18 cellular contexts compared by ENCODE assay signal in genomic region chr3:146783446-146783845, GRCh38.
DNase-seq lines count a peak whose midpoint lies in the region; FAIRE-seq and TF ChIP-seq lines count a peak whose summit lies in the region.
"Had no signal": no experiment of that assay in that cellular context is flagged by ENCODE, and none has a peak within 500 bp of the region (broad histone marks: within the 10 kb centered on the region; RNA-seq: fewer than 3 reads in every experiment).

No MANE protein-coding gene starts in this region.

- H3K4me3 Mint-ChIP-seq in astrocyte (ENCODE audit: unreplicated experiment) (no peak overlapping the region), osteocyte (ENCODE audit: unreplicated experiment) (no peak overlapping the region)
- H3K4me3 Mint-ChIP-seq: CD8-positive, alpha-beta memory T cell had no signal

- H3K4me1 Mint-ChIP-seq in astrocyte (ENCODE audit: low read depth, unreplicated experiment) (peaks cover 9% of the 10 kb centered on the region), osteocyte (ENCODE audit: unreplicated experiment) (peaks cover 56% of the 10 kb centered on the region)
- H3K4me1 Mint-ChIP-seq: CD8-positive, alpha-beta memory T cell had no signal

- TF ChIP-seq CTCF in astrocyte (IDR thresholded peaks at IDR 0.05; ENCODE audit: insufficient read depth, low read depth, low read length), result no peak
- no peak for TF ChIP-seq CTCF in fibroblast of mammary gland (conservative IDR thresholded peaks at IDR 0.05; ENCODE audit: control insufficient read depth, insufficient read depth, low read depth, low read length)
- no peak for TF ChIP-seq CTCF in osteocyte (IDR thresholded peaks at IDR 0.05)

- no peak for FAIRE-seq in astrocyte (lab: Jason Lieb, UNC)
- FAIRE-seq: D721Med had no signal

- peak; percentile 18 for DNase-seq in EL
- DNase-seq in astrocyte (ENCODE audit: low read depth), result peak; percentile 4
- DNase-seq in fibroblast of mammary gland (ENCODE audit: low read depth), result peak; percentile 9
- DNase-seq in osteocyte (ENCODE audit: extremely low spot score, unreplicated experiment), result no peak
- DNase-seq in activated T-cell treated with anti-CD3 and anti-CD28 coated beads, Interleukin-2, amount 50 U/mL, for 1 hour, result no peak
- no peak for DNase-seq in H4 (ENCODE audit: low spot score)
- no peak for DNase-seq in HK-2 (ENCODE audit: unreplicated experiment)
- no peak for DNase-seq in NCI-H226
- DNase-seq: C1 segment of cervical spinal cord; CD8-positive, alpha-beta memory T cell; H7; MV-4-11; NCI-H1436; NCI-H1930; NCI-H526 had no signal

- H3K27me3 ChIP-seq in astrocyte (ENCODE audit: insufficient read depth, low read length), result no peaks in the 10 kb centered on the region

- H2AFZ ChIP-seq in astrocyte (ENCODE audit: low read depth, low read length), result no peak overlapping the region

- no peaks in the 10 kb centered on the region for H3K9me3 ChIP-seq in astrocyte (ENCODE audit: insufficient read depth, low read depth, low read length)

- no peaks in the 10 kb centered on the region for H3K36me3 ChIP-seq in astrocyte (ENCODE audit: insufficient read depth, low read length)

- H3K27ac Mint-ChIP-seq in astrocyte (ENCODE audit: unreplicated experiment) (no peak overlapping the region), osteocyte (ENCODE audit: unreplicated experiment) (peak overlapping the region; percentile 66)
- H3K27ac Mint-ChIP-seq: CD8-positive, alpha-beta memory T cell had no signal

- H3K9ac ChIP-seq in astrocyte (ENCODE audit: low read length), result no peak overlapping the region
- H3K9ac ChIP-seq: KMS-11 had no signal

- H3K79me2 ChIP-seq in astrocyte (ENCODE audit: insufficient read depth, low read length), result no peaks in the 10 kb centered on the region

- H3K36me3 Mint-ChIP-seq in astrocyte (ENCODE audit: low read depth, unreplicated experiment) (no peaks in the 10 kb centered on the region), osteocyte (ENCODE audit: unreplicated experiment) (no peaks in the 10 kb centered on the region)
- H3K36me3 Mint-ChIP-seq: CD8-positive, alpha-beta memory T cell had no signal

- H3K4me3 ChIP-seq in astrocyte (ENCODE audit: insufficient read depth, low read depth, low read length), result no peak overlapping the region
- no peak overlapping the region for H3K4me3 ChIP-seq in fibroblast of mammary gland (ENCODE audit: control insufficient read depth, low read depth, low read length)

- H3K9me3 Mint-ChIP-seq in astrocyte (ENCODE audit: unreplicated experiment) (no peaks in the 10 kb centered on the region), osteocyte (ENCODE audit: unreplicated experiment) (no peaks in the 10 kb centered on the region)

- H3K4me1 ChIP-seq in astrocyte (ENCODE audit: insufficient read depth, low read length), result no peaks in the 10 kb centered on the region

- H3K27ac ChIP-seq in astrocyte (ENCODE audit: low read depth, low read length), result no peak overlapping the region
- H3K27ac ChIP-seq: HL-60, KMS-11 had no signal

- H4K20me1 ChIP-seq in astrocyte (ENCODE audit: insufficient read depth, low read length), result no peaks in the 10 kb centered on the region

- no peak overlapping the region for H3K4me2 ChIP-seq in astrocyte (ENCODE audit: low read length)
- H3K4me2 ChIP-seq: KMS-11 had no signal

- H3K27me3 Mint-ChIP-seq in astrocyte (ENCODE audit: low read depth, unreplicated experiment) (no peaks in the 10 kb centered on the region), osteocyte (ENCODE audit: unreplicated experiment) (no peaks in the 10 kb centered on the region)
- H3K27me3 Mint-ChIP-seq: CD8-positive, alpha-beta memory T cell had no signal

Comparison
In these comparisons a context has a peak if more than half of its experiments do, and no peak if none do; other contexts are left out.
1. DNase-seq: peak in EL (single experiment), astrocyte (single experiment) and fibroblast of mammary gland (single experiment); none in osteocyte (single experiment), activated T-cell treated with anti-CD3 and anti-CD28 coated beads, Interleukin-2, amount 50 U/mL, for 1 hour (single experiment), H4 (single experiment), HK-2 (single experiment) and NCI-H226 (single experiment).